ENCODE assay signal across 8 cellular contexts in the genomic region with DNA sequence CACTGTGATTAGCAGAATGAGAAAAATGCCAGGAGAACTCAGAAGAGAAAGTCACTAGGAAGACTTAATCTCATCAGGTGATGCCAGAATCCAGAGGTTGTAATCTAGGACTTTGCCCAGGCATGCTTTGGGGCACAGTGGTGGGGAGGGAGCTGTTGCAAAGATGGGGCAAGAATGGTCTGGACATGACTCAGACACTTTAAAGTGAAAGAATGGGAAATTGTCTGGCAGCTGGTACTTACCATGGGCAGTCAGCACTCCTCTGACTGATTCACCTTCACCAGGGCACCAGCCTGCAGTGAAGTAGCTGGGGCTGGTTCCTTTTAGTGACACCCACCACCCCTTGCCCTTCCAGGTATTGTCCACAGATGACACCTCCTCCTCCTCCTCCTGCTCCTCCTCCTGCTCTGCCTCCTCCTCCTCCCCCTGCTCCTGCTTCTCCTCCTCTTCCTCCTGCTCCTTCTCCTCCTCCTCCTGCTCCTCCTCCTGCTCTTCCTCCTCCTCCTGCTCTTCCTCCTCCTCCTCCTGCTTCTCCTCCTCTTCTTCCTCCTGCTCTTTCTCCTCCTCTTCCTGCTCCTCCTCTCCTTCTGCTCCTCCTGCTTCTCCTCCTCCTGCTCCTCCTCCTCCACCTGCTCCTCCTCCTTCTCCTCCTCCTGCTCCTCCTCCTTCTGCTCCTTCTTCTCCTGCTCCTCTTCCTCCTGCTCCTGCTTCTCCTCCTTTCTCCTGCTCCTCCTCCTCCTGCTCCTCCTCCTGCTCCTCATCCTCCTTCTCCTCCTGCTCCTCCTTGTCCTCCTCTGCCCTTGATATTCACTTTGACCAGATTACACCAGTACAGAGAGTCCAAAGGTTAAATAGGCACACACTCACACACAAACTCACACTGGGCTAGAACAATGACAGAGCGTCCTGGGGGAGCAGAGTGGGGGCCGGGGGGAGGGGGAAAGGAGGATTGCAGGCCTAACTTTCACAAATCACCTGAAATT. TPM values are rescaled to one million over a fixed set of nuclear protein-coding genes. Genes with fewer than 3 reads are reported as not detected.
A peak's percentile ranks its signal among the peaks of the same experiment; 100 is the strongest.
DNase-seq lines count a peak whose midpoint lies in the region; ATAC-seq and TF ChIP-seq lines count a peak whose summit lies in the region.

A gene (minus strand): TSS at position 379 of the 983 bp plus-strand sequence. CDS start 8,739 bp downstream, outside the sequence.

- TF ChIP-seq RAD21 in HCT116 (IDR thresholded peaks at IDR 0.05; ENCODE audit: low read depth): no peak

- no TSS peak for BruUV-seq in HCT116 (replicated peaks; lab: Mats Ljungman, UMichigan)

- peak within 1 kb of the TSS; percentile 78 for H3K27ac ChIP-seq in HCT116 (ENCODE audit: low read depth, low read length)

- no peak for TF ChIP-seq CTCF in HCT116 (IDR thresholded peaks at IDR 0.05 in 2 of 3, conservative IDR thresholded peaks at IDR 0.05 in 1 of 3; ENCODE audit: borderline replicate concordance in 1 of 3, insufficient read depth in 1 of 3, low read depth in 2 of 3, low read length in 2 of 3)
- no peak for TF ChIP-seq CTCF in fibroblast of mammary gland (conservative IDR thresholded peaks at IDR 0.05; ENCODE audit: control insufficient read depth, insufficient read depth, low read depth, low read length)

- ATAC-seq in HCT116 (peak; percentile 68), SK-N-SH treated with all-trans-retinoic acid at 6 μM for 48 hours (peak; percentile 67), HG02623 (IDR thresholded peaks at IDR 0.05; ENCODE audit: unreplicated experiment) (no peak), GM21529 (IDR thresholded peaks at IDR 0.05; ENCODE audit: unreplicated experiment) (no peak)

- peak within 1 kb of the TSS; percentile 52 to 58 for H3K4me3 ChIP-seq in HCT116 (replicated peaks in 1 of 2; ENCODE audit: low read depth in 1 of 2, low read length in 2 of 2)
- peak within 1 kb of the TSS; percentile 38 for H3K4me3 ChIP-seq in fibroblast of mammary gland (ENCODE audit: control insufficient read depth, low read depth, low read length)
- H3K4me3 ChIP-seq in skeletal muscle satellite cell (ENCODE audit: low read length): peak within 1 kb of the TSS; percentile 55

- peak within 1 kb of the TSS; percentile 39 for H3K9ac ChIP-seq in HCT116 (ENCODE audit: low read length)
- peak within 1 kb of the TSS; percentile 41 for H3K9ac ChIP-seq in skeletal muscle satellite cell (ENCODE audit: low read depth, low read length)

- in situ Hi-C loops in Caki2 (cut with HindIII; ENCODE audit: low pct_unique_long_range_greater_than_20kb, low sequenced_read_pairs): no loop called here

- no peaks in the 10 kb centered on the region for H3K9me2 ChIP-seq in HCT116 (ENCODE audit: insufficient read depth)

- H3K9me3 ChIP-seq in HCT116 (ENCODE audit: control insufficient read depth in 1 of 2, insufficient read depth in 1 of 2, low read depth in 1 of 2, low read length in 2 of 2): no peaks in the 10 kb centered on the region
- H3K9me3 ChIP-seq in skeletal muscle satellite cell (replicated peaks; ENCODE audit: low read length): no peaks in the 10 kb centered on the region

- intact Hi-C loops in HCT116 (cut with micrococcal nuclease): loop anchor here (5.0 kb wide), 1 partner anchor 449 kb away; a partner anchor contains a TSS

- DNase-seq in Caki2 (ENCODE audit: low read depth) (peak; percentile 87), HCT116 (ENCODE audit: low read depth, low spot score) (peak; percentile 73), fibroblast of mammary gland (ENCODE audit: low read depth) (peak; percentile 89)
- DNase-seq in activated effector memory CD4-positive, alpha-beta T cell treated with Interleukin-2 at 50 U/mL for 16 hours: no peak

- H3K4me2 ChIP-seq in HCT116 (ENCODE audit: low read length) (peak within 1 kb of the TSS; percentile 77), skeletal muscle satellite cell (ENCODE audit: low read length) (peak within 1 kb of the TSS; percentile 73)

- POLR2A ChIA-PET in HCT116 (lab: Charles Lee): no interaction called here

- H3K36me3 ChIP-seq in HCT116 (ENCODE audit: control insufficient read depth in 1 of 2, insufficient read depth in 2 of 2, low read length in 2 of 2) (no peaks in the 10 kb centered on the region; a peak in 1 of 4 replicates), skeletal muscle satellite cell (ENCODE audit: insufficient read depth, low read length) (no peaks in the 10 kb centered on the region)

- H4K20me1 ChIP-seq in HCT116 (ENCODE audit: insufficient read depth): no peaks in the 10 kb centered on the region

- H3K79me2 ChIP-seq in HCT116 (ENCODE audit: insufficient read depth, low read length): peaks cover 30% of the 10 kb centered on the region

- peaks cover 13 to 45% of the 10 kb centered on the region in 2 experiments for H3K4me1 ChIP-seq in HCT116 (ENCODE audit: control insufficient read depth in 1 of 2, insufficient read depth in 2 of 2, low read length in 2 of 2)
- H3K4me1 ChIP-seq in skeletal muscle satellite cell (ENCODE audit: control insufficient read depth, insufficient read depth, low read length): peaks cover 32% of the 10 kb centered on the region

- H2AFZ ChIP-seq in HCT116 (ENCODE audit: low read depth, low read length, poor library complexity, severe bottlenecking): no peak within 1 kb of the TSS

- TF ChIP-seq POLR2A in HCT116 (IDR thresholded peaks at IDR 0.05; ENCODE audit: borderline replicate concordance, extremely low read depth, insufficient read depth, insufficient read length): peak; percentile 51

- RAD21 ChIA-PET in HCT116 (lab: Charles Lee; ENCODE audit: low non-redundant PET in 1 of 2, low total read pairs in 2 of 2, uncharacterized antibody in 2 of 2, unreplicated experiment in 2 of 2): no interaction called here

- CTCF ChIA-PET in HCT116 (lab: Charles Lee): no interaction called here

- H3K27me3 ChIP-seq in HCT116 (ENCODE audit: insufficient read depth, low read length): no peaks in the 10 kb centered on the region
- H3K27me3 ChIP-seq in skeletal muscle satellite cell (ENCODE audit: control insufficient read depth, insufficient read depth, low read length): no peaks in the 10 kb centered on the region

TF ChIP-seq in HCT116, 20 proteins besides CTCF, POLR2A, EP300 and RAD21 (continues in another document):
- TF ChIP-seq, protein P1, sequence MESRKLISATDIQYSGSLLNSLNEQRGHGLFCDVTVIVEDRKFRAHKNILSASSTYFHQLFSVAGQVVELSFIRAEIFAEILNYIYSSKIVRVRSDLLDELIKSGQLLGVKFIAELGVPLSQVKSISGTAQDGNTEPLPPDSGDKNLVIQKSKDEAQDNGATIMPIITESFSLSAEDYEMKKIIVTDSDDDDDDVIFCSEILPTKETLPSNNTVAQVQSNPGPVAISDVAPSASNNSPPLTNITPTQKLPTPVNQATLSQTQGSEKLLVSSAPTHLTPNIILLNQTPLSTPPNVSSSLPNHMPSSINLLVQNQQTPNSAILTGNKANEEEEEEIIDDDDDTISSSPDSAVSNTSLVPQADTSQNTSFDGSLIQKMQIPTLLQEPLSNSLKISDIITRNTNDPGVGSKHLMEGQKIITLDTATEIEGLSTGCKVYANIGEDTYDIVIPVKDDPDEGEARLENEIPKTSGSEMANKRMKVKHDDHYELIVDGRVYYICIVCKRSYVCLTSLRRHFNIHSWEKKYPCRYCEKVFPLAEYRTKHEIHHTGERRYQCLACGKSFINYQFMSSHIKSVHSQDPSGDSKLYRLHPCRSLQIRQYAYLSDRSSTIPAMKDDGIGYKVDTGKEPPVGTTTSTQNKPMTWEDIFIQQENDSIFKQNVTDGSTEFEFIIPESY (IDR thresholded peaks at IDR 0.05; ENCODE audit: extremely low read depth, insufficient replicate concordance, low read length): no peak
- TF ChIP-seq SP1 (IDR thresholded peaks at IDR 0.05; ENCODE audit: low read depth) (peak; percentile 43), ZFX (IDR thresholded peaks at IDR 0.05) (no peak), POLR2AphosphoS5 (IDR thresholded peaks at IDR 0.05; ENCODE audit: low read depth, low read length) (peak; percentile 85), ZNF274 (IDR thresholded peaks at IDR 0.05; ENCODE audit: low read depth, low read length) (no peak), CEBPB (IDR thresholded peaks at IDR 0.05; ENCODE audit: low read depth) (0 out of 2 replicates have a peak, but pooled peaks have one; percentile 49)
- TF ChIP-seq, protein P2, sequence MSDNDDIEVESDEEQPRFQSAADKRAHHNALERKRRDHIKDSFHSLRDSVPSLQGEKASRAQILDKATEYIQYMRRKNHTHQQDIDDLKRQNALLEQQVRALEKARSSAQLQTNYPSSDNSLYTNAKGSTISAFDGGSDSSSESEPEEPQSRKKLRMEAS (IDR thresholded peaks at IDR 0.05): peak; percentile 48; the same call in 1 of the 2 replicates

TF ChIP-seq in SK-N-SH treated with all-trans-retinoic acid at 6 μM for 48 hours, 23 proteins besides CTCF, POLR2A, EP300 and RAD21:
- TF ChIP-seq PPARA (CRISPR knock-in tag; IDR thresholded peaks at IDR 0.05; ENCODE audit: borderline replicate concordance) (no peak), ISL1 (CRISPR knock-in tag; IDR thresholded peaks at IDR 0.05) (peak; percentile 59), BACH2 (CRISPR knock-in tag; IDR thresholded peaks at IDR 0.05; ENCODE audit: borderline replicate concordance) (no peak), TCF4 (CRISPR knock-in tag; IDR thresholded peaks at IDR 0.05; ENCODE audit: borderline replicate concordance) (no peak), ZNF70 (CRISPR knock-in tag; IDR thresholded peaks at IDR 0.05) (no peak), ZFP30 (CRISPR knock-in tag; IDR thresholded peaks at IDR 0.05) (no peak)
- TF ChIP-seq, protein P3, sequence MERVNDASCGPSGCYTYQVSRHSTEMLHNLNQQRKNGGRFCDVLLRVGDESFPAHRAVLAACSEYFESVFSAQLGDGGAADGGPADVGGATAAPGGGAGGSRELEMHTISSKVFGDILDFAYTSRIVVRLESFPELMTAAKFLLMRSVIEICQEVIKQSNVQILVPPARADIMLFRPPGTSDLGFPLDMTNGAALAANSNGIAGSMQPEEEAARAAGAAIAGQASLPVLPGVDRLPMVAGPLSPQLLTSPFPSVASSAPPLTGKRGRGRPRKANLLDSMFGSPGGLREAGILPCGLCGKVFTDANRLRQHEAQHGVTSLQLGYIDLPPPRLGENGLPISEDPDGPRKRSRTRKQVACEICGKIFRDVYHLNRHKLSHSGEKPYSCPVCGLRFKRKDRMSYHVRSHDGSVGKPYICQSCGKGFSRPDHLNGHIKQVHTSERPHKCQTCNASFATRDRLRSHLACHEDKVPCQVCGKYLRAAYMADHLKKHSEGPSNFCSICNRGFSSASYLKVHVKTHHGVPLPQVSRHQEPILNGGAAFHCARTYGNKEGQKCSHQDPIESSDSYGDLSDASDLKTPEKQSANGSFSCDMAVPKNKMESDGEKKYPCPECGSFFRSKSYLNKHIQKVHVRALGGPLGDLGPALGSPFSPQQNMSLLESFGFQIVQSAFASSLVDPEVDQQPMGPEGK (CRISPR knock-in tag; IDR thresholded peaks at IDR 0.05; ENCODE audit: borderline replicate concordance): peak; percentile 20; the same call in 1 of the 2 replicates

RNA-seq across cellular contexts. Expression of the gene that starts here (rescaled TPM):
- 3.8 TPM in 1 of 2 replicates, not detected in the other for total RNA-seq in Caki2 (2014; rRNA removed; shearing (Covaris generic); ENCODE audit: low replicate concordance)
- 1.2 TPM for total RNA-seq in HCT116 (2021; ENCODE audit: unreplicated experiment)
- 0.85 and 1.3 TPM in 2 replicates for polyA plus RNA-seq in HCT116 (2012)
- total RNA-seq in skeletal muscle satellite cell (2012; rRNA removed): 0.87 and 1.3 TPM in 2 replicates

Comparison
In these comparisons a context has a peak if more than half of its experiments do, and no peak if none do; other contexts are left out.
1. ATAC-seq: peak in HCT116 (single experiment) and SK-N-SH treated with all-trans-retinoic acid at 6 μM for 48 hours (single experiment); none in HG02623 (single experiment) and GM21529 (single experiment).
2. Peak in every context shown above with its lines, with median percentiles within 50 percentile points of each other: H3K4me3 ChIP-seq.